7 cellular contexts compared by ENCODE assay signal in genomic region chr14:92456215-92457017, GRCh38. TPM values are rescaled to one million over a fixed set of nuclear protein-coding genes. Genes with fewer than 3 reads are reported as not detected.
DNase-seq lines count a peak whose midpoint lies in the region; FAIRE-seq and TF ChIP-seq lines count a peak whose summit lies in the region.

No MANE protein-coding gene starts in this region.

- H4K8ac ChIP-seq in H1 (ENCODE audit: extremely low read depth, insufficient read depth, low read length) (no peak overlapping the region), mesenchymal stem cell (ENCODE audit: low read length) (no peak overlapping the region)

- H4K5ac ChIP-seq in H1 (ENCODE audit: insufficient read length, low read depth, low read length), result no peak overlapping the region

- no peak overlapping the region for H2AK5ac ChIP-seq in H1 (ENCODE audit: low read depth, low read length)
- H2AK5ac ChIP-seq in mesenchymal stem cell (ENCODE audit: low read length, severe bottlenecking), result no peak overlapping the region

- no peak overlapping the region for H3K4me3 Mint-ChIP-seq in HFFc6

- peak; percentile 48 for FAIRE-seq in H1 (lab: Jason Lieb, UNC)

- H4K20me1 ChIP-seq in H1 (replicated peaks in 1 of 2; ENCODE audit: control insufficient read depth in 1 of 2, insufficient read depth in 2 of 2, low read length in 2 of 2), result no peaks in the 10 kb centered on the region

- H3K23me2 ChIP-seq in H1 (ENCODE audit: low read depth, low read length), result no peaks in the 10 kb centered on the region

- no peak overlapping the region for H3K56ac ChIP-seq in H1 (replicated peaks; ENCODE audit: insufficient read length, low read depth, low read length)

- peak; percentile 90 to 91 for TF ChIP-seq RAD21 in H1 (IDR thresholded peaks at IDR 0.05 in 1 of 2, conservative IDR thresholded peaks at IDR 0.05 in 1 of 2; ENCODE audit: low read depth in 2 of 2, low read length in 2 of 2)

- 72% methylated on average over 23 of the region's 23 CpGs; no CpG with 5 or more reads in 1 of the 2 experiments for WGBS in H1 (ENCODE audit: extremely low coverage in 1 of 2, insufficient coverage in 1 of 2, insufficient read length in 1 of 2, insufficient replicate concordance in 2 of 2, low coverage in 1 of 2, low lambda C conversion rate in 2 of 2, missing lambda C conversion rate in 1 of 2), 2 experiments
- WGBS in mesenchymal stem cell, result 63% methylated on average over 23 of the region's 23 CpGs

- H3K4ac ChIP-seq in H1 (replicated peaks; ENCODE audit: insufficient read length, low read depth, low read length) (no peak overlapping the region), mesenchymal stem cell (ENCODE audit: low read depth in 1 of 2, low read length in 2 of 2) (no peak overlapping the region)

- no peaks in the 10 kb centered on the region; a peak in 1 of 7 replicates for H3K4me1 ChIP-seq in H1 (replicated peaks in 1 of 4; ENCODE audit: control insufficient read depth in 3 of 4, insufficient read depth in 4 of 4, low read length in 3 of 4)
- peaks cover 6% of the 10 kb centered on the region for H3K4me1 ChIP-seq in mesenchymal stem cell (ENCODE audit: control insufficient read depth, insufficient read depth, low read depth, low read length)
- no peaks in the 10 kb centered on the region for H3K4me1 ChIP-seq in effector memory CD4-positive, alpha-beta T cell (ENCODE audit: control insufficient read depth, insufficient read depth, low read length, poor library complexity, severe bottlenecking)

- H3K23ac ChIP-seq in H1 (ENCODE audit: insufficient read length) (no peak overlapping the region), mesenchymal stem cell (ENCODE audit: low read length in 2 of 2) (no peak overlapping the region)

- no peaks in the 10 kb centered on the region for H3K9me3 ChIP-seq in H1 (ENCODE audit: insufficient read depth in 2 of 2, low read depth in 1 of 2, low read length in 1 of 2)
- H3K9me3 ChIP-seq in mesenchymal stem cell (ENCODE audit: control insufficient read depth, low read length), result no peaks in the 10 kb centered on the region
- H3K9me3 ChIP-seq in effector memory CD4-positive, alpha-beta T cell (ENCODE audit: control insufficient read depth, low read length), result no peaks in the 10 kb centered on the region

- H3K14ac ChIP-seq in H1 (ENCODE audit: insufficient read length) (no peak overlapping the region), mesenchymal stem cell (ENCODE audit: low read length in 2 of 2) (no peak overlapping the region)

- H3K9ac ChIP-seq in H1 (replicated peaks in 1 of 4; ENCODE audit: extremely low read depth in 1 of 4, low read depth in 3 of 4, low read length in 3 of 4) (no peak overlapping the region), mesenchymal stem cell (ENCODE audit: low read length) (no peak overlapping the region)

- H3K36me3 ChIP-seq in H1 (ENCODE audit: control insufficient read depth in 2 of 4, insufficient read depth in 4 of 4, low read length in 3 of 4), result no peaks in the 10 kb centered on the region; a peak in 1 of 8 replicates
- no peaks in the 10 kb centered on the region for H3K36me3 ChIP-seq in mesenchymal stem cell (ENCODE audit: control insufficient read depth in 1 of 2, insufficient read depth in 2 of 2, low read depth in 1 of 2, low read length in 2 of 2)
- no peaks in the 10 kb centered on the region for H3K36me3 ChIP-seq in effector memory CD4-positive, alpha-beta T cell (ENCODE audit: control insufficient read depth, insufficient read depth, low read length)

- H3K9me3 Mint-ChIP-seq in HFFc6, result no peaks in the 10 kb centered on the region

- peaks cover 10% of the 10 kb centered on the region for H3K4me1 Mint-ChIP-seq in HFFc6 (ENCODE audit: low read depth)

- H2BK12ac ChIP-seq in H1 (ENCODE audit: low read depth, low read length) (no peak overlapping the region), mesenchymal stem cell (ENCODE audit: low read length in 2 of 2) (no peak overlapping the region)

- TF ChIP-seq CTCF in HFFc6 (IDR thresholded peaks at IDR 0.05), result peak; percentile 87
- TF ChIP-seq CTCF in H1 (IDR thresholded peaks at IDR 0.05; ENCODE audit: control extremely low read depth in 1 of 3, insufficient read depth in 1 of 3, low read depth in 1 of 3, low read length in 3 of 3), result peak; percentile 76 to 90 (median 86)

- TF ChIP-seq POLR2A in H1 (IDR thresholded peaks at IDR 0.05; ENCODE audit: control extremely low read depth in 1 of 2, low read depth in 2 of 2, low read length in 2 of 2), result no peak

- H3K27me3 ChIP-seq in H1 (replicated peaks in 1 of 4; ENCODE audit: control insufficient read depth in 3 of 4, extremely low read depth in 1 of 4, insufficient read depth in 3 of 4, low read length in 3 of 4) (no peaks in the 10 kb centered on the region), mesenchymal stem cell (ENCODE audit: control insufficient read depth in 1 of 2, insufficient read depth in 1 of 2, low read length in 2 of 2) (peaks cover 0 to 8% of the 10 kb centered on the region in 2 experiments)
- H3K27me3 ChIP-seq in effector memory CD4-positive, alpha-beta T cell (replicated peaks; ENCODE audit: control insufficient read depth, insufficient read depth, low read length, poor library complexity, severe bottlenecking), result peaks cover 3% of the 10 kb centered on the region

- no peak overlapping the region for H2BK20ac ChIP-seq in H1 (ENCODE audit: low read length)

- H3K79me1 ChIP-seq in H1 (ENCODE audit: low read depth, low read length) (no peaks in the 10 kb centered on the region), mesenchymal stem cell (replicated peaks; ENCODE audit: low read length, poor library complexity, severe bottlenecking) (no peaks in the 10 kb centered on the region)

- no peak overlapping the region for H2BK15ac ChIP-seq in H1 (ENCODE audit: low read length)
- H2BK15ac ChIP-seq in mesenchymal stem cell (ENCODE audit: low read depth, poor library complexity, severe bottlenecking), result no peak overlapping the region

- H3K27ac ChIP-seq in H1 (ENCODE audit: low read depth, low read length) (peak overlapping the region; percentile 20; the same call in 1 of the 2 replicates), mesenchymal stem cell (ENCODE audit: low read length, poor library complexity, severe bottlenecking) (no peak overlapping the region)
- no peak overlapping the region for H3K27ac ChIP-seq in effector memory CD4-positive, alpha-beta T cell (ENCODE audit: insufficient read depth, low read length, poor library complexity, severe bottlenecking)

- no peaks in the 10 kb centered on the region for H3K79me2 ChIP-seq in H1 (ENCODE audit: control insufficient read depth in 1 of 2, insufficient read depth in 2 of 2, low read length in 2 of 2)

- H3K36me3 Mint-ChIP-seq in HFFc6 (ENCODE audit: low read depth), result no peaks in the 10 kb centered on the region

- H3K27ac Mint-ChIP-seq in HFFc6, result no peak overlapping the region

- H2BK120ac ChIP-seq in H1 (replicated peaks; ENCODE audit: low read depth, low read length) (no peak overlapping the region), mesenchymal stem cell (ENCODE audit: low read depth, low read length) (no peak overlapping the region)

- no peak overlapping the region for H4K91ac ChIP-seq in H1 (replicated peaks; ENCODE audit: insufficient read length, low read length)
- no peak overlapping the region for H4K91ac ChIP-seq in mesenchymal stem cell (ENCODE audit: low read length)

- CTCF ChIA-PET in H1 (lab: Charles Lee; ENCODE audit: partially characterized antibody), result interaction anchor here (0.8 to 1.9 kb wide), 9 partner anchors 9 to 219 kb away, joined by 3 to 8 read pairs (median 4); no protein-coding TSS in a partner anchor

- TF ChIP-seq EP300 in H1 (IDR thresholded peaks at IDR 0.05; ENCODE audit: borderline replicate concordance in 1 of 2, low read depth in 2 of 2, low read length in 2 of 2), result no peak

- peaks cover 12% of the 10 kb centered on the region; the same call in 1 of the 2 replicates for H3K27me3 Mint-ChIP-seq in HFFc6 (ENCODE audit: insufficient read depth)

- H3K4me3 ChIP-seq in H1 (ENCODE audit: extremely low read depth in 1 of 4, insufficient read depth in 2 of 4, low read depth in 3 of 4, low read length in 4 of 4) (no peak overlapping the region), mesenchymal stem cell (ENCODE audit: insufficient read depth in 1 of 2, low read depth in 1 of 2, low read length in 2 of 2) (no peak overlapping the region)
- no peak overlapping the region for H3K4me3 ChIP-seq in effector memory CD4-positive, alpha-beta T cell (ENCODE audit: insufficient read depth, low read depth, low read length, poor library complexity, severe bottlenecking)

- H3K4me2 ChIP-seq in H1 (ENCODE audit: insufficient read depth in 1 of 2, low read depth in 2 of 2, low read length in 2 of 2) (0 out of 4 replicates have a peak overlapping the region, but pooled peaks of 1 of the 2 experiments have one; percentile 7), mesenchymal stem cell (ENCODE audit: low read length, poor library complexity, severe bottlenecking) (no peak overlapping the region)

- H2BK5ac ChIP-seq in H1 (ENCODE audit: low read depth, low read length), result no peak overlapping the region
- H2BK5ac ChIP-seq in mesenchymal stem cell (ENCODE audit: low read depth, low read length, poor library complexity, severe bottlenecking), result no peak overlapping the region

- H2AFZ ChIP-seq in H1 (ENCODE audit: low read length) (0 out of 2 replicates have a peak overlapping the region, but pooled peaks have one; percentile 94), mesenchymal stem cell (ENCODE audit: low read depth, low read length) (no peak overlapping the region)

- peak; percentile 77 for DNase-seq in ELF-1 (ENCODE audit: low read depth, low spot score)
- DNase-seq in HFFc6, result peak; percentile 65
- DNase-seq in RPMI7951 (ENCODE audit: low read depth), result peak; percentile 66
- peak; percentile 51 to 67 for DNase-seq in H1 (ENCODE audit: low read depth in 1 of 2, low spot score in 2 of 2)
- DNase-seq in mesenchymal stem cell, result peak; percentile 74
- DNase-seq in NCI-H446 treated with DMSO at 0.1 percent for 48 hours (lab: John Stamatoyannopoulos, UW), result no peak
- DNase-seq in effector memory CD4-positive, alpha-beta T cell, result no peak

- H3K18ac ChIP-seq in H1 (ENCODE audit: extremely low read depth, low read length) (no peak overlapping the region), mesenchymal stem cell (ENCODE audit: low read depth in 1 of 2, low read length in 2 of 2) (no peak overlapping the region)

- POLR2A ChIA-PET in H1 (lab: Charles Lee; ENCODE audit: partially characterized antibody), result no interaction called here

RNA-seq across cellular contexts. Expression of gene RIN3, which starts 57.2 kb away (rescaled TPM):
- total RNA-seq in HFFc6 (2021; fragmentation: NEBNext Ultra II Directional; extraction: Animal tissue kit (Norgen Biotek cat#: 25700)), result 10 to 100 TPM; 19.7 to 26.0 (median 24.6) TPM
- 3.8 and 6.4 TPM in 2 replicates for total RNA-seq in RPMI7951 (2014; rRNA removed; shearing (Covaris generic))
- 1.5 and 1.9 TPM in 2 replicates for total RNA-seq in H1 (2021; fragmentation: NEBNext Ultra II Directional; extraction: Animal tissue kit (Norgen Biotek cat#: 25700))
- 0.59 and 0.78 TPM in 2 replicates for polyA plus RNA-seq in H1 (2011; rRNA removed)
- 0.40 TPM for polyA plus RNA-seq in H1 (2011; cell fraction: cytosol; rRNA removed)
- polyA plus RNA-seq in H1 (2011; cell fraction: nucleus; rRNA removed), result 1.1 TPM
- 1.1 to 2.2 TPM (median 1.5 TPM) in 4 replicates for polyA plus RNA-seq in H1 (2012, experiment 1 of 2)
- polyA plus RNA-seq in H1 (2012, experiment 2 of 2), result 1.4 TPM
- polyA plus RNA-seq in H1 (2013, experiment 1 of 2), result 1.7 TPM
- 1.4 TPM for polyA plus RNA-seq in H1 (2013, experiment 2 of 2)
- polyA minus RNA-seq in H1 (2011; rRNA and poly(A)+ RNA removed), result 1.3 and 1.4 TPM in 2 replicates
- polyA minus RNA-seq in H1 (2011; cell fraction: cytosol; rRNA and poly(A)+ RNA removed), result 1.1 TPM
- polyA minus RNA-seq in H1 (2011; cell fraction: nucleus; rRNA and poly(A)+ RNA removed), result 3.5 TPM
- polyA plus RNA-seq in mesenchymal stem cell (2013, experiment 1 of 2), result 19.4 TPM
- 19.3 TPM for polyA plus RNA-seq in mesenchymal stem cell (2013, experiment 2 of 2)

Comparison
In these comparisons a context has a peak if more than half of its experiments do, and no peak if none do; other contexts are left out.
1. DNase-seq: peak in ELF-1 (single experiment), HFFc6 (single experiment), RPMI7951 (single experiment), H1 (2 of 2) and mesenchymal stem cell (single experiment); none in NCI-H446 treated with DMSO at 0.1 percent for 48 hours (single experiment) and effector memory CD4-positive, alpha-beta T cell (0 of 3).